ENCODE assay signal across 14 cellular contexts in genomic region chr3:86988235-86988634, GRCh38. TPM values are rescaled to one million over a fixed set of nuclear protein-coding genes. Genes with fewer than 3 reads are reported as not detected.
DNase-seq lines count a peak whose midpoint lies in the region; ATAC-seq and TF ChIP-seq lines count a peak whose summit lies in the region.
"Had no signal": no experiment of that assay in that cellular context is flagged by ENCODE, and none has a peak within 500 bp of the region (broad histone marks: within the 10 kb centered on the region; RNA-seq: fewer than 3 reads in every experiment).

No MANE protein-coding gene starts in this region.

- no peaks in the 10 kb centered on the region for H3K27me3 Mint-ChIP-seq in chondrocyte (ENCODE audit: low read depth)
- H3K27me3 Mint-ChIP-seq in activated CD4-positive, alpha-beta T cell treated with anti-CD3 and anti-CD28 coated beads for 36 hours = peaks cover 17% of the 10 kb centered on the region

- H2AK5ac ChIP-seq in mesenchymal stem cell (ENCODE audit: low read length, severe bottlenecking) = no peak overlapping the region

- peaks cover 69% of the 10 kb centered on the region for H3K4me1 Mint-ChIP-seq in chondrocyte (ENCODE audit: low read depth)
- peaks cover 5% of the 10 kb centered on the region for H3K4me1 Mint-ChIP-seq in activated CD4-positive, alpha-beta T cell treated with anti-CD3 and anti-CD28 coated beads for 36 hours

- H3K36me3 Mint-ChIP-seq in chondrocyte (ENCODE audit: low read depth) = peaks cover 13% of the 10 kb centered on the region
- no peaks in the 10 kb centered on the region for H3K36me3 Mint-ChIP-seq in activated CD4-positive, alpha-beta T cell treated with anti-CD3 and anti-CD28 coated beads for 36 hours (ENCODE audit: low read depth)

- H2AFZ ChIP-seq in mesenchymal stem cell (ENCODE audit: low read depth, low read length) = no peak overlapping the region

- H3K4me3 ChIP-seq in right atrium auricular region (peak overlapping the region in 1 of 2 donors; percentile 68), mesenchymal stem cell (ENCODE audit: insufficient read depth in 1 of 2, low read depth in 1 of 2, low read length in 2 of 2) (peak overlapping the region in 1 of 2 experiments; percentile 97), upper lobe of right lung (peak overlapping the region; percentile 57)

- no peak for TF ChIP-seq CTCF in right atrium auricular region (IDR thresholded peaks at IDR 0.05)
- TF ChIP-seq CTCF in chondrocyte (IDR thresholded peaks at IDR 0.05) = no peak
- TF ChIP-seq CTCF in upper lobe of right lung (IDR thresholded peaks at IDR 0.05) = no peak

- no peak overlapping the region for H3K4ac ChIP-seq in mesenchymal stem cell (ENCODE audit: low read depth in 1 of 2, low read length in 2 of 2)

- no peak overlapping the region for H2BK5ac ChIP-seq in mesenchymal stem cell (ENCODE audit: low read depth, low read length, poor library complexity, severe bottlenecking)

- no peak overlapping the region for H4K91ac ChIP-seq in mesenchymal stem cell (ENCODE audit: low read length)

- peaks cover 10% of the 10 kb centered on the region for H3K79me1 ChIP-seq in mesenchymal stem cell (replicated peaks; ENCODE audit: low read length, poor library complexity, severe bottlenecking)

- H3K4me3 Mint-ChIP-seq in chondrocyte (ENCODE audit: unreplicated experiment) = peak overlapping the region; percentile 86
- H3K4me3 Mint-ChIP-seq in activated CD4-positive, alpha-beta T cell treated with anti-CD3 and anti-CD28 coated beads for 36 hours = no peak overlapping the region

- DNase-seq in Right ventricle myocardium superior = no peak
- no peak for DNase-seq in right atrium auricular region (ENCODE audit: low spot score)
- DNase-seq in chondrocyte (ENCODE audit: low spot score) = no peak
- peak; percentile 36 for DNase-seq in mesenchymal stem cell
- no peak for DNase-seq in upper lobe of right lung
- no peak for DNase-seq in NCI-H524 (lab: John Stamatoyannopoulos, UW)
- no peak for DNase-seq in activated CD4-positive, alpha-beta T cell treated with anti-CD3 and anti-CD28 coated beads for 36 hours
- DNase-seq: activated CD8-positive, alpha-beta memory T cell treated with anti-CD3 and anti-CD28 coated beads, Interleukin-2, amount 50 U/mL, for 48 hours; DND-41; NCI-H1436 treated with DMSO at 0.1 percent for 48 hours; NK-92 treated with Interleukin-12 subunit alpha and Interleukin-12 subunit beta, amount 100 ng/mL, for 24 hours had no signal

- ATAC-seq in Right ventricle myocardium superior (ENCODE audit: poor library complexity) = peak; percentile 5
- no peak for ATAC-seq in upper lobe of right lung
- no peak for ATAC-seq in GM18861 (IDR thresholded peaks at IDR 0.05; ENCODE audit: unreplicated experiment)
- ATAC-seq in activated CD4-positive, alpha-beta T cell treated with anti-CD3 and anti-CD28 coated beads for 36 hours = no peak
- ATAC-seq: left lobe of liver had no signal

- no peak overlapping the region for H3K14ac ChIP-seq in mesenchymal stem cell (ENCODE audit: low read length in 2 of 2)

- POLR2A ChIA-PET in activated CD4-positive, alpha-beta T cell treated with anti-CD3 and anti-CD28 coated beads for 36 hours (lab: Charles Lee) = no interaction called here

- peak overlapping the region; percentile 96 for H3K9ac ChIP-seq in mesenchymal stem cell (ENCODE audit: low read length)

- no peak overlapping the region for H3K18ac ChIP-seq in mesenchymal stem cell (ENCODE audit: low read depth in 1 of 2, low read length in 2 of 2)

- no peak overlapping the region for H3K4me2 ChIP-seq in mesenchymal stem cell (ENCODE audit: low read length, poor library complexity, severe bottlenecking)

- H3K9me3 ChIP-seq in right atrium auricular region (no peaks in the 10 kb centered on the region), mesenchymal stem cell (ENCODE audit: control insufficient read depth, low read length) (no peaks in the 10 kb centered on the region), upper lobe of right lung (no peaks in the 10 kb centered on the region)

- H2BK15ac ChIP-seq in mesenchymal stem cell (ENCODE audit: low read depth, poor library complexity, severe bottlenecking) = no peak overlapping the region

- 30% methylated on average over 2 of the region's 4 CpGs for WGBS in mesenchymal stem cell

- H3K27me3 ChIP-seq in right atrium auricular region (no peaks in the 10 kb centered on the region), mesenchymal stem cell (ENCODE audit: control insufficient read depth in 1 of 2, insufficient read depth in 1 of 2, low read length in 2 of 2) (no peaks in the 10 kb centered on the region), upper lobe of right lung (peaks cover 8% of the 10 kb centered on the region)

- no peak overlapping the region for H4K8ac ChIP-seq in mesenchymal stem cell (ENCODE audit: low read length)

- H3K36me3 ChIP-seq in right atrium auricular region (no peaks in the 10 kb centered on the region), mesenchymal stem cell (ENCODE audit: control insufficient read depth in 1 of 2, insufficient read depth in 2 of 2, low read depth in 1 of 2, low read length in 2 of 2) (peaks cover 0 to 4% of the 10 kb centered on the region in 2 experiments), upper lobe of right lung (no peaks in the 10 kb centered on the region)

- H3K27ac ChIP-seq in right atrium auricular region = peak overlapping the region in 1 of 2 donors; percentile 80
- H3K27ac ChIP-seq in mesenchymal stem cell (ENCODE audit: low read length, poor library complexity, severe bottlenecking) = no peak overlapping the region
- no peak overlapping the region for H3K27ac ChIP-seq in upper lobe of right lung
- H3K27ac ChIP-seq: 22Rv1 had no signal

- H3K9me3 Mint-ChIP-seq in chondrocyte (ENCODE audit: low read depth) = no peaks in the 10 kb centered on the region
- H3K9me3 Mint-ChIP-seq in activated CD4-positive, alpha-beta T cell treated with anti-CD3 and anti-CD28 coated beads for 36 hours (ENCODE audit: low read depth) = no peaks in the 10 kb centered on the region

- intact Hi-C loops in Right ventricle myocardium superior (cut with DNase I) (no loop called here), upper lobe of right lung (cut with DNase I) (no loop called here)
- intact Hi-C loops in activated CD4-positive, alpha-beta T cell treated with anti-CD3 and anti-CD28 coated beads for 36 hours (cut with DNase I, micrococcal nuclease) = no loop called here

- no peak overlapping the region for H2BK12ac ChIP-seq in mesenchymal stem cell (ENCODE audit: low read length in 2 of 2)

- no peak overlapping the region for H2BK120ac ChIP-seq in mesenchymal stem cell (ENCODE audit: low read depth, low read length)

- CTCF ChIA-PET in activated CD4-positive, alpha-beta T cell treated with anti-CD3 and anti-CD28 coated beads for 36 hours (lab: Charles Lee) = no interaction called here

- peaks cover 0 to 9% of the 10 kb centered on the region in 2 donors for H3K4me1 ChIP-seq in right atrium auricular region
- H3K4me1 ChIP-seq in mesenchymal stem cell (ENCODE audit: control insufficient read depth, insufficient read depth, low read depth, low read length) = peaks cover 7% of the 10 kb centered on the region
- H3K4me1 ChIP-seq in upper lobe of right lung = no peaks in the 10 kb centered on the region

- peak overlapping the region; percentile 98 for H3K27ac Mint-ChIP-seq in chondrocyte (ENCODE audit: unreplicated experiment)
- no peak overlapping the region for H3K27ac Mint-ChIP-seq in activated CD4-positive, alpha-beta T cell treated with anti-CD3 and anti-CD28 coated beads for 36 hours

- H3K23ac ChIP-seq in mesenchymal stem cell (ENCODE audit: low read length in 2 of 2) = no peak overlapping the region

RNA-seq across cellular contexts. Expression of gene VGLL3, which starts 2.7 kb away (rescaled TPM):
- 2.7 TPM for total RNA-seq in Right ventricle myocardium superior
- 10 to 100 TPM; 13.0 to 32.4 TPM for total RNA-seq in right atrium auricular region
- total RNA-seq in chondrocyte = 170 to 405 TPM (median 177 TPM) in 3 replicates
- 16.7 TPM for polyA plus RNA-seq in mesenchymal stem cell (2013, experiment 1 of 2)
- 13.8 TPM for polyA plus RNA-seq in mesenchymal stem cell (2013, experiment 2 of 2)
- total RNA-seq in upper lobe of right lung = 61.5 TPM
- not detected for total RNA-seq in activated CD4-positive, alpha-beta T cell treated with anti-CD3 and anti-CD28 coated beads for 36 hours
